In the genomic region with DNA sequence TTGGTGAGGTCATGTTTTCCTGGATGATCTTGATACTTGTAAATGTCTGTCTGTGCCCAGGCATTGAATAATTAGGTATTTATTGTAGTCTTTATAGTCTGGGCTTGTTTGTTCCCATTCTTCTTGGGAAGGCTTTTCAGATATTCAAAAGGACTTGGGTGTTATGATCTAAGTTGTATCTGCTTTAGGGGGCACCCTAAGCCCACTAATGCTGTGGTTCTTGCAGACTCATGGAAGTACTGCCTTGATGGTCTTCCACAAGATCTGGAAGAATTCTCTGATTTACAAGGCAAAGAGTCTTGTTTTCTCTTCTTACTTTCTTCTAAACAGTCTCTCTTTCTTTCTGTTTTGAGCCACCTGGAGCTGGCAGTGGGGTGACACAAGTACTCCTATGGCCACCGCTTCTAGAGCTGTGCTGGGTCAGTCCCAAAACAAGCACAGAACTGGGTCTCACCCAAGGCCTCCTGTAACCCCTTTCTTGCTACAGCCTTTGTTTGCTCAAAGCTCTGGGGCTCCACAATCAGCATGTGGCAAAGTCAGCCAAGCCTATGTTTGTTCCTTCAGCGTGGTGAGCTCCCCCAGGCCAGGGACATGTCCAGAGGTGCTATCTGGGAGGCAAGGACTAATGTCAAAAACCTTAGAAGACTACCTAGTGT, we compare ENCODE assay signal across 21 cellular contexts. TPM values are rescaled to one million over a fixed set of nuclear protein-coding genes. Genes with fewer than 3 reads are reported as not detected.
DNase-seq lines count a peak whose midpoint lies in the region; ATAC-seq, FAIRE-seq and TF ChIP-seq lines count a peak whose summit lies in the region.
"Had no signal": no experiment of that assay in that cellular context is flagged by ENCODE, and none has a peak within 500 bp of the region (broad histone marks: within the 10 kb centered on the region; RNA-seq: fewer than 3 reads in every experiment).

No MANE protein-coding gene starts in this region.

- H3K4me1 ChIP-seq in H1 (replicated peaks in 1 of 4; ENCODE audit: control insufficient read depth in 3 of 4, insufficient read depth in 4 of 4, low read length in 3 of 4) (no peaks in the 10 kb centered on the region), liver (ENCODE audit: control insufficient read depth in 4 of 4, insufficient read depth in 4 of 4, low read length in 3 of 4) (peaks cover 0 to 2% (median 0%) of the 10 kb centered on the region in 4 donors), uterus (no peaks in the 10 kb centered on the region)

- H3K27me3 ChIP-seq in AG04450 (ENCODE audit: control insufficient read depth, insufficient read depth, low read length) = no peaks in the 10 kb centered on the region
- no peaks in the 10 kb centered on the region for H3K27me3 ChIP-seq in H1 (replicated peaks in 1 of 4; ENCODE audit: control insufficient read depth in 3 of 4, extremely low read depth in 1 of 4, insufficient read depth in 3 of 4, low read length in 3 of 4)
- no peaks in the 10 kb centered on the region for H3K27me3 ChIP-seq in liver (ENCODE audit: control insufficient read depth in 4 of 4, insufficient read depth in 4 of 4, low read length in 3 of 4)
- no peaks in the 10 kb centered on the region for H3K27me3 ChIP-seq in uterus

- no peak overlapping the region for H2BK12ac ChIP-seq in H1 (ENCODE audit: low read depth, low read length)

- DNase-seq in AG04450 (ENCODE audit: low read depth, low spot score) = no peak
- no peak for DNase-seq in H1 (ENCODE audit: low read depth in 1 of 2, low spot score in 2 of 2)
- no peak for DNase-seq in uterus
- DNase-seq in activated naive CD4-positive, alpha-beta T cell treated with anti-CD3 and anti-CD28 coated beads, Interleukin-2, amount 50 U/mL, for 72 hours (ENCODE audit: low spot score in 2 of 2) = no peak
- no peak for DNase-seq in stimulated activated naive CD8-positive, alpha-beta T cell treated with anti-CD3 and anti-CD28 coated beads, Interleukin-15, Interleukin-2, amounts not matched to agents 100 U/mL and 50 U/mL, for 24 hours
- DNase-seq: DMS153, EL, NCI-H1417 treated with DMSO at 0.1 percent for 48 hours, NCI-H2029 treated with DMSO at 0.1 percent for 48 hours, NCI-H2171 treated with DMSO at 0.1 percent for 48 hours, NCI-H446 treated with DMSO at 0.1 percent for 48 hours, PC-3 had no signal

- no peak for FAIRE-seq in H1 (lab: Jason Lieb, UNC)
- FAIRE-seq: A204.1, H54 had no signal

- H3K18ac ChIP-seq in H1 (ENCODE audit: extremely low read depth, low read length) = no peak overlapping the region

- no peak overlapping the region for H4K91ac ChIP-seq in H1 (replicated peaks; ENCODE audit: insufficient read length, low read length)

- TF ChIP-seq EP300 in Ishikawa (IDR thresholded peaks at IDR 0.05; ENCODE audit: borderline replicate concordance) (no peak), H1 (IDR thresholded peaks at IDR 0.05; ENCODE audit: borderline replicate concordance in 1 of 2, low read depth in 2 of 2, low read length in 2 of 2) (no peak)

- H2BK120ac ChIP-seq in H1 (replicated peaks; ENCODE audit: low read depth, low read length) = no peak overlapping the region

- no peak overlapping the region for H2BK5ac ChIP-seq in H1 (ENCODE audit: low read depth, low read length)

- CTCF ChIA-PET in AG04450 (lab: Charles Lee) = interaction anchor here (0.8 kb wide), 1 partner anchor 104 kb away, joined by 3 read pairs; no protein-coding TSS in a partner anchor
- CTCF ChIA-PET in H1 (lab: Charles Lee; ENCODE audit: partially characterized antibody) = interaction anchor here (1.0 to 1.5 kb wide), 3 partner anchors 61 to 149 kb away, joined by 3 read pairs; no protein-coding TSS in a partner anchor

- H3K4me2 ChIP-seq in H1 (ENCODE audit: insufficient read depth in 1 of 2, low read depth in 2 of 2, low read length in 2 of 2) = no peak overlapping the region

- TF ChIP-seq POLR2A in H1 (IDR thresholded peaks at IDR 0.05; ENCODE audit: control extremely low read depth in 1 of 2, low read depth in 2 of 2, low read length in 2 of 2) (no peak), uterus (IDR thresholded peaks at IDR 0.05) (no peak)

- H3K27ac Mint-ChIP-seq in activated naive CD4-positive, alpha-beta T cell treated with anti-CD3 and anti-CD28 coated beads, Interleukin-2, amount 50 U/mL, for 72 hours = peak overlapping the region in 1 of 2 donors; percentile 5
- H3K27ac Mint-ChIP-seq: IgD-negative memory B cell had no signal

- POLR2A ChIA-PET in AG04450 (lab: Yijun Ruan, JAX) = no interaction called here
- POLR2A ChIA-PET in H1 (lab: Charles Lee; ENCODE audit: partially characterized antibody) = no interaction called here

- H3K4me3 ChIP-seq in AG04450 (ENCODE audit: low read depth, low read length) (no peak overlapping the region), H1 (ENCODE audit: extremely low read depth in 1 of 4, insufficient read depth in 2 of 4, low read depth in 3 of 4, low read length in 4 of 4) (no peak overlapping the region), liver (ENCODE audit: low read depth in 1 of 3, low read length in 3 of 3) (no peak overlapping the region), uterus (no peak overlapping the region)

- no peak overlapping the region for H2BK15ac ChIP-seq in H1 (ENCODE audit: low read length)

- no peaks in the 10 kb centered on the region for H3K79me2 ChIP-seq in H1 (ENCODE audit: control insufficient read depth in 1 of 2, insufficient read depth in 2 of 2, low read length in 2 of 2)

- H2BK20ac ChIP-seq in H1 (ENCODE audit: low read length) = no peak overlapping the region

- no peaks in the 10 kb centered on the region for H4K20me1 ChIP-seq in H1 (replicated peaks in 1 of 2; ENCODE audit: control insufficient read depth in 1 of 2, insufficient read depth in 2 of 2, low read length in 2 of 2)

- WGBS in H1 (ENCODE audit: extremely low coverage in 1 of 2, insufficient coverage in 1 of 2, insufficient read length in 1 of 2, insufficient replicate concordance in 2 of 2, low coverage in 1 of 2, low lambda C conversion rate in 2 of 2, missing lambda C conversion rate in 1 of 2), 2 experiments = 93% methylated on average over 2 of the region's 2 CpGs; no CpG with 5 or more reads in 1 of the 2 experiments
- WGBS in liver = 29% methylated on average over 2 of the region's 2 CpGs

- no peak for ATAC-seq in activated naive CD4-positive, alpha-beta T cell treated with anti-CD3 and anti-CD28 coated beads, Interleukin-2, amount 50 U/mL, for 72 hours
- no peak for ATAC-seq in stimulated activated naive CD8-positive, alpha-beta T cell treated with anti-CD3 and anti-CD28 coated beads, Interleukin-15, Interleukin-2, amounts not matched to agents 100 U/mL and 50 U/mL, for 24 hours
- ATAC-seq in HG03520 (IDR thresholded peaks at IDR 0.05; ENCODE audit: unreplicated experiment) = no peak
- ATAC-seq: PC-3 had no signal

- H3K27ac ChIP-seq in AG04450 (ENCODE audit: low read depth, low read length) (no peak overlapping the region), H1 (ENCODE audit: low read depth, low read length) (no peak overlapping the region), liver (ENCODE audit: low read depth in 1 of 2, low read length in 2 of 2) (no peak overlapping the region), uterus (no peak overlapping the region)
- H3K27ac ChIP-seq: C4-2B had no signal

- H3K36me3 ChIP-seq in H1 (ENCODE audit: control insufficient read depth in 2 of 4, insufficient read depth in 4 of 4, low read length in 3 of 4) (no peaks in the 10 kb centered on the region), liver (ENCODE audit: control insufficient read depth in 4 of 4, insufficient read depth in 3 of 4, low read depth in 1 of 4, low read length in 3 of 4) (peaks cover 0 to 1% (median 0%) of the 10 kb centered on the region in 4 donors), uterus (no peaks in the 10 kb centered on the region)

- H3K9me3 ChIP-seq in AG04450 (ENCODE audit: control insufficient read depth, insufficient read depth, low read length) = 0 out of 2 replicates have a peak, but pooled peaks cover 4% of the 10 kb centered on the region
- H3K9me3 ChIP-seq in H1 (ENCODE audit: insufficient read depth in 2 of 2, low read depth in 1 of 2, low read length in 1 of 2) = peaks cover 7% of the 10 kb centered on the region in 2 experiments; a peak in 3 of 4 replicates
- peaks cover 1 to 7% (median 2%) of the 10 kb centered on the region in 4 donors for H3K9me3 ChIP-seq in liver (ENCODE audit: control insufficient read depth in 4 of 4, low read length in 3 of 4)
- H3K9me3 ChIP-seq in uterus = no peaks in the 10 kb centered on the region

- no peak overlapping the region for H4K8ac ChIP-seq in H1 (ENCODE audit: extremely low read depth, insufficient read depth, low read length)

- no peaks in the 10 kb centered on the region for H3K79me1 ChIP-seq in H1 (ENCODE audit: low read depth, low read length)

- TF ChIP-seq CTCF in AG04450 (IDR thresholded peaks at IDR 0.05; ENCODE audit: low read depth, low read length) = 0 out of 2 replicates have a peak, but pooled peaks have one; percentile 12
- no peak for TF ChIP-seq CTCF in H1 (IDR thresholded peaks at IDR 0.05; ENCODE audit: control extremely low read depth in 1 of 3, insufficient read depth in 1 of 3, low read depth in 1 of 3, low read length in 3 of 3)
- TF ChIP-seq CTCF in liver (IDR thresholded peaks at IDR 0.05; ENCODE audit: low read depth, low read length, missing input control) = no peak
- no peak for TF ChIP-seq CTCF in uterus (IDR thresholded peaks at IDR 0.05)

- no peak overlapping the region for H3K14ac ChIP-seq in H1 (ENCODE audit: insufficient read length)

- TF ChIP-seq RAD21 in Ishikawa (IDR thresholded peaks at IDR 0.05; ENCODE audit: low read depth) (0 out of 2 replicates have a peak, but pooled peaks have one; percentile 18), H1 (IDR thresholded peaks at IDR 0.05 in 1 of 2, conservative IDR thresholded peaks at IDR 0.05 in 1 of 2; ENCODE audit: low read depth in 2 of 2, low read length in 2 of 2) (peak; percentile 38 to 54), liver (IDR thresholded peaks at IDR 0.05) (peak in 1 of 2 donors; percentile 13)

- peaks cover 9 to 15% of the 10 kb centered on the region in 2 donors for H3K36me3 Mint-ChIP-seq in activated naive CD4-positive, alpha-beta T cell treated with anti-CD3 and anti-CD28 coated beads, Interleukin-2, amount 50 U/mL, for 72 hours

- H3K9me3 Mint-ChIP-seq in activated naive CD4-positive, alpha-beta T cell treated with anti-CD3 and anti-CD28 coated beads, Interleukin-2, amount 50 U/mL, for 72 hours = peaks cover 15 to 25% of the 10 kb centered on the region in 2 donors

- H3K4ac ChIP-seq in H1 (replicated peaks; ENCODE audit: insufficient read length, low read depth, low read length) = no peak overlapping the region

- H3K9ac ChIP-seq in H1 (replicated peaks in 1 of 4; ENCODE audit: extremely low read depth in 1 of 4, low read depth in 3 of 4, low read length in 3 of 4) = no peak overlapping the region
- H3K9ac ChIP-seq in liver (ENCODE audit: low read depth in 1 of 2, low read length in 2 of 2) = no peak overlapping the region

- no peak overlapping the region for H3K56ac ChIP-seq in H1 (replicated peaks; ENCODE audit: insufficient read length, low read depth, low read length)

- H3K23me2 ChIP-seq in H1 (ENCODE audit: low read depth, low read length) = no peaks in the 10 kb centered on the region

- intact Hi-C loops in uterus (cut with DNase I; ENCODE audit: low total_unique reads) = no loop called here

- no peak overlapping the region for H3K23ac ChIP-seq in H1 (ENCODE audit: insufficient read length)

- H2AK5ac ChIP-seq in H1 (ENCODE audit: low read depth, low read length) = no peak overlapping the region

- no peak overlapping the region for H4K5ac ChIP-seq in H1 (ENCODE audit: insufficient read length, low read depth, low read length)

- H2AFZ ChIP-seq in H1 (ENCODE audit: low read length) = no peak overlapping the region

RNA-seq across cellular contexts. Expression of gene VN1R5, which starts 12.6 kb away (rescaled TPM):
- polyA plus RNA-seq in AG04450 (2011; rRNA removed) (not detected in 2 replicates), H1 (2011; rRNA removed) (not detected in 2 replicates), liver (not detected)
- polyA minus RNA-seq in AG04450 (2011; rRNA and poly(A)+ RNA removed) = not detected in 2 replicates
- not detected in 2 replicates for total RNA-seq in H1 (2021; fragmentation: NEBNext Ultra II Directional; extraction: Animal tissue kit (Norgen Biotek cat#: 25700))
- polyA plus RNA-seq in H1 (2011; cell fraction: cytosol; rRNA removed) = not detected
- polyA plus RNA-seq in H1 (2011; cell fraction: nucleus; rRNA removed) = not detected
- polyA plus RNA-seq in H1 (2012, experiment 1 of 2) = not detected in 4 replicates
- polyA plus RNA-seq in H1 (2012, experiment 2 of 2) = not detected
- polyA plus RNA-seq in H1 (2013, experiment 1 of 2) = not detected
- not detected for polyA plus RNA-seq in H1 (2013, experiment 2 of 2)
- polyA minus RNA-seq in H1 (2011; rRNA and poly(A)+ RNA removed) = not detected in 2 replicates
- polyA minus RNA-seq in H1 (2011; cell fraction: cytosol; rRNA and poly(A)+ RNA removed) = not detected
- polyA minus RNA-seq in H1 (2011; cell fraction: nucleus; rRNA and poly(A)+ RNA removed) = not detected
- total RNA-seq in liver (not detected), uterus (not detected)
- not detected for total RNA-seq in activated naive CD4-positive, alpha-beta T cell treated with anti-CD3 and anti-CD28 coated beads, Interleukin-2, amount 50 U/mL, for 72 hours
- total RNA-seq: HT-29, PC-3, SK-MEL-5 had no signal
- polyA plus RNA-seq: IgD-negative memory B cell had no signal
